ENCODE assay signal across 1 cellular context in the genomic region with DNA sequence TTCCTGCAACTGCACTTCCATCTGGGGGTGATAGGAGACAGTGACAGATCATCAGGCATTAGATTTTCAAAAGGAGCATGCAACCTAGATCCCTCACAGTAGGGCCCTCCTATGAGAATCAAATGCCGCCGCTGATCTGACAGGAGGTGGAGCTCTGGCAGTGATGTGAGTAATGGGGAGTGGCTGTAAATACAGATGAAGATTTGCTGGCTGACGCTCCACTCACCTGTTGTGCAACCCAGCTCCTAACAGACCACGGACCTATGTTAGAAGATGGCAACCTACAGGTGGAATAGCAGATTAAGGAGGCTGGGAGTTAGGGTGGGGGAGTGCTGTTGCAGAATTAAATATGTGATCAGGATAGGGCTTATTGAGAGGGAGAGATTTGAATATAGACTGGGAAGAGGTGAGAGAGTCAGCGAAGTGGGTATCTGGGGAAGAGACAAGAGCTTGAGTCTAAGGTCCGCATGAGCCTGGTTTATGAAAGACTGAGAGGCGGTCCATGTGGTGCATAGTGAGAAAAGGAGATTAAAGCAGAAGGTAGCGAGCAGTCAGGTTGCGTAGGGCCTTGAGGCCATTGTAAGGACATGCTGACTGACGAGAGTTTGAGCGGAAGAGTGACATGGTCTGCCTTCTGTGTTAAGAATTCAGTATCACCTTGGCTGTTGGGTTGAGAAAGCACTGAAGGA.
TF ChIP-seq lines count a peak whose summit lies in the region.

No MANE protein-coding gene starts in this region.

TF ChIP-seq in HCT116, 20 proteins besides CTCF, POLR2A, EP300 and RAD21 (continued from another document):
- TF ChIP-seq SRF (IDR thresholded peaks at IDR 0.05; ENCODE audit: low read depth) (no peak), SP1 (IDR thresholded peaks at IDR 0.05; ENCODE audit: low read depth) (no peak), TCF7L2 (IDR thresholded peaks at IDR 0.05; ENCODE audit: borderline replicate concordance, extremely low read depth, insufficient read depth, insufficient read length) (no peak), EZH2phosphoT487 (IDR thresholded peaks at IDR 0.05; ENCODE audit: borderline replicate concordance) (no peak)
- TF ChIP-seq, protein P1, sequence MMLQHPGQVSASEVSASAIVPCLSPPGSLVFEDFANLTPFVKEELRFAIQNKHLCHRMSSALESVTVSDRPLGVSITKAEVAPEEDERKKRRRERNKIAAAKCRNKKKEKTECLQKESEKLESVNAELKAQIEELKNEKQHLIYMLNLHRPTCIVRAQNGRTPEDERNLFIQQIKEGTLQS (IDR thresholded peaks at IDR 0.05), result no peak
- TF ChIP-seq, protein P2, sequence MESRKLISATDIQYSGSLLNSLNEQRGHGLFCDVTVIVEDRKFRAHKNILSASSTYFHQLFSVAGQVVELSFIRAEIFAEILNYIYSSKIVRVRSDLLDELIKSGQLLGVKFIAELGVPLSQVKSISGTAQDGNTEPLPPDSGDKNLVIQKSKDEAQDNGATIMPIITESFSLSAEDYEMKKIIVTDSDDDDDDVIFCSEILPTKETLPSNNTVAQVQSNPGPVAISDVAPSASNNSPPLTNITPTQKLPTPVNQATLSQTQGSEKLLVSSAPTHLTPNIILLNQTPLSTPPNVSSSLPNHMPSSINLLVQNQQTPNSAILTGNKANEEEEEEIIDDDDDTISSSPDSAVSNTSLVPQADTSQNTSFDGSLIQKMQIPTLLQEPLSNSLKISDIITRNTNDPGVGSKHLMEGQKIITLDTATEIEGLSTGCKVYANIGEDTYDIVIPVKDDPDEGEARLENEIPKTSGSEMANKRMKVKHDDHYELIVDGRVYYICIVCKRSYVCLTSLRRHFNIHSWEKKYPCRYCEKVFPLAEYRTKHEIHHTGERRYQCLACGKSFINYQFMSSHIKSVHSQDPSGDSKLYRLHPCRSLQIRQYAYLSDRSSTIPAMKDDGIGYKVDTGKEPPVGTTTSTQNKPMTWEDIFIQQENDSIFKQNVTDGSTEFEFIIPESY (IDR thresholded peaks at IDR 0.05; ENCODE audit: extremely low read depth, insufficient replicate concordance, low read length), result no peak
